8 cellular contexts compared by ENCODE assay signal in the genomic region with DNA sequence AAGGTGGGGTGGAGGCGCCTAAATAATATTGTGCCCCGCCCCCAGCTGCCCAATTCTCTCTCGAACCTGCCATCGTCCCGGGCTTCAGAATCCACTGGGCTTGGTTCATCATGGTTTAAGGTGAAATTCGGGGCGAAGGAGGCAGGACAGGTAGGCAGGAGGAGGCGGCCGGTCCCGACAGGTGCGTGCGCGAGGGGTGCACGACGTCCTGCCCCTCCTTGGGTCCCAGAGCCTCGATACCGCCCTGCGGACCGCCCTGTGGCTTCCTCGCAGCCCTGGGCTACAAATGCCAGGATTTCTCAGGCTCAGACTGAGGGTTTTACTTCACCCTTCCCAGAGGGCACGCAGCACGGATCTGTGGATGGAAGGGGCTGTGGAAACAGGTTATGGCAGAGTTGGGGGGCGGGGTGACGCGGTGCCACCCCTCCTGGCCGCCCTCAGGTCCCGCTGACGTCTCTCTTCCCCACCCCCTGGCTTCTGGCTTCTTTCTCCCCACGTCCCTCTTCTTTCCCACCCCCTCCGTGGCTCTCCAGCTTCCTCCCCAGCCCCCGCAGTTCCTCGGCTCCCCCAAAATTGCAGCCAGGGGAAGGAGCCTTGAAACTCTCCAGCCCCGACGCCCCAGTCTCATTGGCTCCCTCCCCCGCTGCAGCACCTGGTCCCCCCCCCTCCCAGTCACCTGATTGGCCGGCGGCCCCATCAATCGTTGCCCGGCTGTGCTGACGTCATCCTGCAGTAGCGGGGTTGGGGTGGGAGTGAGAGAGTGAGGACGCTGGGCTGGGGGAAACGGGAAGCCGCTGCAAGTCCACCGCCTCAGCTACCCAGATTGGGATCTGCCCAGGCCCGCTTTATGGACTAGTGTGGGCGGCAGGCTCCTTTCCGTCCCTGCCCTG. TPM values are rescaled to one million over a fixed set of nuclear protein-coding genes. Genes with fewer than 3 reads are reported as not detected.
DNase-seq lines count a peak whose midpoint lies in the region; ATAC-seq and TF ChIP-seq lines count a peak whose summit lies in the region.

A gene (plus strand): TSS at position 725 of the 890 bp plus-strand sequence. CDS start 278 bp downstream, outside the sequence.

- peak within 1 kb of the TSS; percentile 81 for H3K9ac ChIP-seq in Loucy (ENCODE audit: low read depth, low read length, poor library complexity, severe bottlenecking)

- H3K27me3 Mint-ChIP-seq in Calu3 (ENCODE audit: unreplicated experiment) = no peaks in the 10 kb centered on the region
- H3K27me3 Mint-ChIP-seq in activated naive CD4-positive, alpha-beta T cell treated with anti-CD3 and anti-CD28 coated beads, Interleukin-2, amount 50 U/mL, for 24 hours = no peaks in the 10 kb centered on the region

- no peaks in the 10 kb centered on the region for H3K27me3 ChIP-seq in Loucy (ENCODE audit: insufficient read depth, low read length, poor library complexity, severe bottlenecking)

- H3K4me2 ChIP-seq in Loucy (ENCODE audit: low read depth, low read length, poor library complexity, severe bottlenecking) = peak within 1 kb of the TSS; percentile 99

- H3K27ac Mint-ChIP-seq in Calu3 (ENCODE audit: unreplicated experiment) = peak within 1 kb of the TSS; percentile 97
- peak within 1 kb of the TSS; percentile 84 for H3K27ac Mint-ChIP-seq in activated naive CD4-positive, alpha-beta T cell treated with anti-CD3 and anti-CD28 coated beads, Interleukin-2, amount 50 U/mL, for 24 hours

- no TSS peak for BruUV-seq in Calu3 (replicated peaks; lab: Mats Ljungman, UMichigan)

- peaks cover 2% of the 10 kb centered on the region; the same call in 1 of the 2 replicates for H3F3A ChIP-seq in Loucy (ENCODE audit: low read depth)

- ATAC-seq in GM21576 (IDR thresholded peaks at IDR 0.05; ENCODE audit: unreplicated experiment) (peak; percentile 67), SK-N-SH treated with all-trans-retinoic acid at 6 μM for 48 hours (peak; percentile 79)

- H3K4me1 Mint-ChIP-seq in Calu3 (ENCODE audit: low read depth, unreplicated experiment) = peaks cover 20% of the 10 kb centered on the region
- peaks cover 36% of the 10 kb centered on the region for H3K4me1 Mint-ChIP-seq in activated naive CD4-positive, alpha-beta T cell treated with anti-CD3 and anti-CD28 coated beads, Interleukin-2, amount 50 U/mL, for 24 hours

- H3K9me3 Mint-ChIP-seq in Calu3 (ENCODE audit: low read depth, unreplicated experiment) = no peaks in the 10 kb centered on the region
- H3K9me3 Mint-ChIP-seq in activated naive CD4-positive, alpha-beta T cell treated with anti-CD3 and anti-CD28 coated beads, Interleukin-2, amount 50 U/mL, for 24 hours = no peaks in the 10 kb centered on the region

- H3K79me2 ChIP-seq in Loucy (ENCODE audit: insufficient read depth, low read length) = peaks cover 38% of the 10 kb centered on the region

- peak within 1 kb of the TSS; percentile 82 for H2AFZ ChIP-seq in Loucy (ENCODE audit: low read length)

- H3K9me3 ChIP-seq in Loucy (ENCODE audit: insufficient read depth, low read depth, low read length) = no peaks in the 10 kb centered on the region

- TF ChIP-seq CTCF in Calu3 (IDR thresholded peaks at IDR 0.05; ENCODE audit: unreplicated experiment) (no peak), Loucy (conservative IDR thresholded peaks at IDR 0.05; ENCODE audit: low read length) (no peak)

- H3K36me3 ChIP-seq in Loucy (ENCODE audit: insufficient read depth, low read length) = peaks cover 22% of the 10 kb centered on the region

- peak within 1 kb of the TSS; percentile 97 for H3K4me3 Mint-ChIP-seq in Calu3 (ENCODE audit: low read depth, unreplicated experiment)
- peak within 1 kb of the TSS; percentile 96 for H3K4me3 Mint-ChIP-seq in activated naive CD4-positive, alpha-beta T cell treated with anti-CD3 and anti-CD28 coated beads, Interleukin-2, amount 50 U/mL, for 24 hours

- H3K4me3 ChIP-seq in Loucy (ENCODE audit: low read length, poor library complexity, severe bottlenecking) = peak within 1 kb of the TSS; percentile 99

- CTCF ChIA-PET in Calu3 (lab: Charles Lee) = interaction anchor here (1.0 kb wide), 1 partner anchor 22 kb away, joined by 3 read pairs; no protein-coding TSS in a partner anchor

- H3K36me3 Mint-ChIP-seq in Calu3 (ENCODE audit: insufficient read depth, unreplicated experiment) = peaks cover 57% of the 10 kb centered on the region
- H3K36me3 Mint-ChIP-seq in activated naive CD4-positive, alpha-beta T cell treated with anti-CD3 and anti-CD28 coated beads, Interleukin-2, amount 50 U/mL, for 24 hours = no peaks in the 10 kb centered on the region

- no peaks in the 10 kb centered on the region for H3K9me2 ChIP-seq in Loucy (replicated peaks; ENCODE audit: low read depth, low read length)

- peaks cover 36% of the 10 kb centered on the region for H3K4me1 ChIP-seq in Loucy (ENCODE audit: insufficient read depth, low read length, poor library complexity, severe bottlenecking)

- DNase-seq in Calu3 (peak; percentile 82), globus pallidus (ENCODE audit: low spot score) (peak; percentile 70), occipital lobe (lab: John Stamatoyannopoulos, UW) (peak; percentile 85), superior temporal gyrus (ENCODE audit: extremely low spot score) (peak; percentile 54)

- peaks cover 2% of the 10 kb centered on the region for H4K20me1 ChIP-seq in Loucy (ENCODE audit: insufficient read depth, low read length, poor library complexity, severe bottlenecking)

- intact Hi-C loops in Calu3 (cut with micrococcal nuclease; ENCODE audit: unreplicated experiment) = no loop called here

TF ChIP-seq in SK-N-SH treated with all-trans-retinoic acid at 6 μM for 48 hours, 23 proteins besides CTCF, POLR2A, EP300 and RAD21:
- no peak for TF ChIP-seq PPARA (CRISPR knock-in tag; IDR thresholded peaks at IDR 0.05; ENCODE audit: borderline replicate concordance)
- no peak for TF ChIP-seq TCF4 (CRISPR knock-in tag; IDR thresholded peaks at IDR 0.05; ENCODE audit: borderline replicate concordance)
- TF ChIP-seq, protein P1, sequence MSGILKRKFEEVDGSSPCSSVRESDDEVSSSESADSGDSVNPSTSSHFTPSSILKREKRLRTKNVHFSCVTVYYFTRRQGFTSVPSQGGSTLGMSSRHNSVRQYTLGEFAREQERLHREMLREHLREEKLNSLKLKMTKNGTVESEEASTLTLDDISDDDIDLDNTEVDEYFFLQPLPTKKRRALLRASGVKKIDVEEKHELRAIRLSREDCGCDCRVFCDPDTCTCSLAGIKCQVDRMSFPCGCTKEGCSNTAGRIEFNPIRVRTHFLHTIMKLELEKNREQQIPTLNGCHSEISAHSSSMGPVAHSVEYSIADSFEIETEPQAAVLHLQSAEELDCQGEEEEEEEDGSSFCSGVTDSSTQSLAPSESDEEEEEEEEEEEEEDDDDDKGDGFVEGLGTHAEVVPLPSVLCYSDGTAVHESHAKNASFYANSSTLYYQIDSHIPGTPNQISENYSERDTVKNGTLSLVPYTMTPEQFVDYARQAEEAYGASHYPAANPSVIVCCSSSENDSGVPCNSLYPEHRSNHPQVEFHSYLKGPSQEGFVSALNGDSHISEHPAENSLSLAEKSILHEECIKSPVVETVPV (CRISPR knock-in tag; IDR thresholded peaks at IDR 0.05) = no peak
- TF ChIP-seq ZNF565 (CRISPR knock-in tag; conservative IDR thresholded peaks at IDR 0.05; ENCODE audit: low read depth) = no peak
- TF ChIP-seq GLIS3 (CRISPR knock-in tag; IDR thresholded peaks at IDR 0.05) = no peak

RNA-seq across cellular contexts. Expression of the gene that starts here (rescaled TPM):
- total RNA-seq in Calu3 (2022) = 37.5 and 48.1 TPM in 2 replicates
- 60.5 TPM for total RNA-seq in occipital lobe

Comparison
In these comparisons a context has a peak if more than half of its experiments do, and no peak if none do; other contexts are left out.
1. Peak in every context shown above with its lines: DNase-seq, ATAC-seq and H3K4me3 ChIP-seq.